Comparison of ENCODE assay signal across 16 cellular contexts in genomic region chr10:4319870-4320367, GRCh38.
DNase-seq lines count a peak whose midpoint lies in the region; ATAC-seq and TF ChIP-seq lines count a peak whose summit lies in the region.
"Had no signal": no experiment of that assay in that cellular context is flagged by ENCODE, and none has a peak within 500 bp of the region (broad histone marks: within the 10 kb centered on the region; RNA-seq: fewer than 3 reads in every experiment).

No MANE protein-coding gene starts in this region.

- no peaks in the 10 kb centered on the region for H3K27me3 Mint-ChIP-seq in activated naive CD4-positive, alpha-beta T cell treated with anti-CD3 and anti-CD28 coated beads for 36 hours (ENCODE audit: low read depth)

- no peak overlapping the region for H3K14ac ChIP-seq in IMR-90 (replicated peaks; ENCODE audit: low read depth, low read length)

- DNase-seq in IMR-90 (no peak), Panc1 (ENCODE audit: low read depth, low spot score) (no peak), osteoblast (ENCODE audit: insufficient read length, low spot score, missing footprints) (no peak), NCI-H1048 (lab: John Stamatoyannopoulos, UW) (no peak)
- DNase-seq in activated naive CD4-positive, alpha-beta T cell treated with anti-CD3 and anti-CD28 coated beads for 36 hours, result no peak
- DNase-seq: C1 segment of cervical spinal cord, Calu3, COR-L47, DMS53, DMS79 treated with DMSO at 0.1 percent for 48 hours, GM23248, H9 had no signal

- no peak overlapping the region for H2BK15ac ChIP-seq in IMR-90 (ENCODE audit: low read depth, low read length)

- no peaks in the 10 kb centered on the region for H3K27me3 ChIP-seq in IMR-90 (ENCODE audit: control insufficient read depth, insufficient read depth, low read length)
- no peaks in the 10 kb centered on the region for H3K27me3 ChIP-seq in Panc1 (ENCODE audit: control insufficient read depth, insufficient read depth, low read length)
- H3K27me3 ChIP-seq in osteoblast (ENCODE audit: insufficient read depth, low read length), result no peaks in the 10 kb centered on the region

- WGBS in IMR-90 (ENCODE audit: extremely low coverage in 2 of 2, insufficient read length in 1 of 2), 2 experiments, result 92% methylated on average over 2 of the region's 8 CpGs; no CpG with 5 or more reads in 1 of the 2 experiments

- H3K9me3 Mint-ChIP-seq in activated naive CD4-positive, alpha-beta T cell treated with anti-CD3 and anti-CD28 coated beads for 36 hours, result no peaks in the 10 kb centered on the region
- H3K9me3 Mint-ChIP-seq: CD4-positive, alpha-beta memory T cell; H9 had no signal

- H3K27ac Mint-ChIP-seq in activated naive CD4-positive, alpha-beta T cell treated with anti-CD3 and anti-CD28 coated beads for 36 hours, result no peak overlapping the region
- H3K27ac Mint-ChIP-seq: CD4-positive, alpha-beta memory T cell; H9 had no signal

- H4K91ac ChIP-seq in IMR-90 (ENCODE audit: insufficient read depth, low read depth, low read length), result no peak overlapping the region

- intact Hi-C loops in IMR-90 (cut with micrococcal nuclease) (no loop called here), Panc1 (cut with micrococcal nuclease; ENCODE audit: unreplicated experiment) (no loop called here)
- intact Hi-C loops in activated naive CD4-positive, alpha-beta T cell treated with anti-CD3 and anti-CD28 coated beads for 36 hours (cut with micrococcal nuclease), result no loop called here

- no peak overlapping the region for H2BK120ac ChIP-seq in IMR-90 (ENCODE audit: low read depth, low read length)

- no peaks in the 10 kb centered on the region for H3K79me1 ChIP-seq in IMR-90 (ENCODE audit: low read depth in 1 of 2, low read length in 2 of 2)

- H3K79me2 ChIP-seq in osteoblast (ENCODE audit: insufficient read depth, low read length), result no peaks in the 10 kb centered on the region

- CTCF ChIA-PET in IMR-90 (lab: Yijun Ruan, JAX), result no interaction called here
- CTCF ChIA-PET in Panc1 (lab: Charles Lee), result no interaction called here
- CTCF ChIA-PET in activated naive CD4-positive, alpha-beta T cell treated with anti-CD3 and anti-CD28 coated beads for 36 hours (lab: Charles Lee), result no interaction called here

- ATAC-seq in IMR-90 (ENCODE audit: low read depth), result no peak
- ATAC-seq in Panc1, result no peak
- ATAC-seq in HG02571 (IDR thresholded peaks at IDR 0.05; ENCODE audit: unreplicated experiment), result no peak
- ATAC-seq in HG02970 (IDR thresholded peaks at IDR 0.05; ENCODE audit: low FRiP score, unreplicated experiment), result no peak
- ATAC-seq: HCT116 had no signal

- H3K4me2 ChIP-seq in IMR-90 (ENCODE audit: low read depth, low read length) (no peak overlapping the region), osteoblast (ENCODE audit: insufficient read depth, low read length) (no peak overlapping the region)

- no peaks in the 10 kb centered on the region for H3K36me3 Mint-ChIP-seq in activated naive CD4-positive, alpha-beta T cell treated with anti-CD3 and anti-CD28 coated beads for 36 hours (ENCODE audit: low read depth)
- H3K36me3 Mint-ChIP-seq: CD4-positive, alpha-beta memory T cell had no signal

- H3K56ac ChIP-seq in IMR-90 (ENCODE audit: extremely low read depth, insufficient read depth, low read length), result no peak overlapping the region

- TF ChIP-seq RAD21 in IMR-90 (IDR thresholded peaks at IDR 0.05; ENCODE audit: low read length), result no peak

- H2AK5ac ChIP-seq in IMR-90 (ENCODE audit: low read depth, low read length), result no peak overlapping the region

- H3K36me3 ChIP-seq in IMR-90 (ENCODE audit: control insufficient read depth, insufficient read depth, low read length) (no peaks in the 10 kb centered on the region), Panc1 (ENCODE audit: control insufficient read depth, insufficient read depth, low read length) (no peaks in the 10 kb centered on the region), osteoblast (ENCODE audit: insufficient read depth, low read length) (no peaks in the 10 kb centered on the region)

- dilution Hi-C loops in IMR-90 (cut with HindIII; ENCODE audit: low sequenced_read_pairs, unreplicated experiment), result no loop called here

- no peak overlapping the region for H2BK20ac ChIP-seq in IMR-90 (ENCODE audit: low read depth, low read length)

- H3K23ac ChIP-seq in IMR-90 (ENCODE audit: low read depth, low read length), result no peak overlapping the region

- no peak overlapping the region for H2AK9ac ChIP-seq in IMR-90 (replicated peaks; ENCODE audit: low read depth, low read length, poor library complexity)

- H3K18ac ChIP-seq in IMR-90 (ENCODE audit: low read depth, low read length), result no peak overlapping the region

- no peaks in the 10 kb centered on the region for H3K4me1 ChIP-seq in IMR-90 (ENCODE audit: control insufficient read depth, insufficient read depth, low read length)
- H3K4me1 ChIP-seq in Panc1 (ENCODE audit: control insufficient read depth, insufficient read depth, low read length), result peaks cover 9% of the 10 kb centered on the region
- H3K4me1 ChIP-seq in osteoblast (ENCODE audit: insufficient read depth, low read length), result peaks cover 17% of the 10 kb centered on the region

- H3K4me1 Mint-ChIP-seq in activated naive CD4-positive, alpha-beta T cell treated with anti-CD3 and anti-CD28 coated beads for 36 hours (ENCODE audit: low read depth), result no peaks in the 10 kb centered on the region
- H3K4me1 Mint-ChIP-seq: CD4-positive, alpha-beta memory T cell; H9 had no signal

- H3K4ac ChIP-seq in IMR-90 (ENCODE audit: low read depth, low read length), result no peak overlapping the region

- no peaks in the 10 kb centered on the region for H3K9me3 ChIP-seq in IMR-90 (ENCODE audit: control insufficient read depth, insufficient read depth, low read length)
- peaks cover 15% of the 10 kb centered on the region for H3K9me3 ChIP-seq in Panc1 (ENCODE audit: control insufficient read depth, insufficient read depth, low read depth, low read length)
- H3K9me3 ChIP-seq in osteoblast (ENCODE audit: low read depth, low read length), result no peaks in the 10 kb centered on the region

- BruUV-seq in IMR-90 (replicated peaks; lab: Mats Ljungman, UMichigan) (no TSS peak), Panc1 (replicated peaks; lab: Mats Ljungman, UMichigan) (no TSS peak)

- H3K27ac ChIP-seq in IMR-90 (ENCODE audit: insufficient read depth, low read length) (no peak overlapping the region), Panc1 (ENCODE audit: low read length) (peak overlapping the region; percentile 74; the same call in 1 of the 2 replicates), osteoblast (ENCODE audit: low read depth, low read length) (no peak overlapping the region)
- H3K27ac ChIP-seq: GM23248 had no signal

- no peak overlapping the region for H4K5ac ChIP-seq in IMR-90 (ENCODE audit: low read depth, low read length)

- TF ChIP-seq CTCF in IMR-90 (conservative IDR thresholded peaks at IDR 0.05; ENCODE audit: low read depth, low read length) (no peak), Panc1 (IDR thresholded peaks at IDR 0.05) (no peak), osteoblast (IDR thresholded peaks at IDR 0.05; ENCODE audit: extremely low read depth, low read depth, low read length) (no peak)

- H4K20me1 ChIP-seq in IMR-90 (ENCODE audit: insufficient read depth, low read length), result no peaks in the 10 kb centered on the region
- no peaks in the 10 kb centered on the region for H4K20me1 ChIP-seq in osteoblast (ENCODE audit: insufficient read depth, low read length)

- no peak overlapping the region for H3K4me3 Mint-ChIP-seq in activated naive CD4-positive, alpha-beta T cell treated with anti-CD3 and anti-CD28 coated beads for 36 hours
- H3K4me3 Mint-ChIP-seq: CD4-positive, alpha-beta memory T cell; H9 had no signal

- H3K4me3 ChIP-seq in IMR-90 (ENCODE audit: insufficient read depth, low read depth, low read length), result no peak overlapping the region
- no peak overlapping the region for H3K4me3 ChIP-seq in Panc1 (ENCODE audit: low read depth in 2 of 2, low read length in 2 of 2)
- H3K4me3 ChIP-seq in osteoblast (ENCODE audit: insufficient read depth, low read length), result no peak overlapping the region
- H3K4me3 ChIP-seq: GM23248 had no signal

- no peak overlapping the region for H2BK5ac ChIP-seq in IMR-90 (ENCODE audit: low read depth, low read length, poor library complexity, severe bottlenecking)

- no peak overlapping the region for H4K8ac ChIP-seq in IMR-90 (ENCODE audit: low read depth in 2 of 2, low read length in 2 of 2)

- H3K9me1 ChIP-seq in IMR-90 (ENCODE audit: insufficient read depth, low read length), result no peaks in the 10 kb centered on the region; the same call in 1 of the 2 replicates

- POLR2A ChIA-PET in IMR-90 (lab: Charles Lee; ENCODE audit: unreplicated experiment) (no interaction called here), Panc1 (lab: Charles Lee) (no interaction called here)

- H3K9ac ChIP-seq in IMR-90 (ENCODE audit: low read depth, low read length), result no peak overlapping the region
- H3K9ac ChIP-seq: GM23248 had no signal

- peak overlapping the region; percentile 26 for H2AFZ ChIP-seq in IMR-90 (replicated peaks; ENCODE audit: low read length, poor library complexity)
- peak overlapping the region; percentile 18 for H2AFZ ChIP-seq in osteoblast (ENCODE audit: low read length)
- H2AFZ ChIP-seq: GM23248 had no signal

- in situ Hi-C loops in IMR-90 (cut with MboI; ENCODE audit: low sequenced_read_pairs) (no loop called here), Panc1 (cut with HindIII; ENCODE audit: low pct_unique_long_range_greater_than_20kb, low sequenced_read_pairs) (no loop called here)

- TF ChIP-seq POLR2A in IMR-90 (IDR thresholded peaks at IDR 0.05; ENCODE audit: low read depth, low read length), result no peak

TF ChIP-seq in IMR-90, 13 proteins besides CTCF, POLR2A, EP300 and RAD21 (continues in another document):
- TF ChIP-seq FOS (IDR thresholded peaks at IDR 0.05; ENCODE audit: low read depth, low read length) (no peak), RCOR1 (IDR thresholded peaks at IDR 0.05; ENCODE audit: insufficient replicate concordance, low read length) (no peak), RFX5 (IDR thresholded peaks at IDR 0.05; ENCODE audit: low read depth, low read length) (no peak), CHD1 (IDR thresholded peaks at IDR 0.05; ENCODE audit: low read depth, low read length) (no peak), MAZ (IDR thresholded peaks at IDR 0.05; ENCODE audit: borderline replicate concordance, low read depth, low read length) (no peak), MAFK (IDR thresholded peaks at IDR 0.05; ENCODE audit: low read depth, low read length) (no peak), USF2 (IDR thresholded peaks at IDR 0.05; ENCODE audit: low read depth, low read length) (no peak), BHLHE40 (IDR thresholded peaks at IDR 0.05; ENCODE audit: low read depth, low read length) (no peak), CEBPB (IDR thresholded peaks at IDR 0.05; ENCODE audit: low read depth, low read length) (no peak), SMC3 (IDR thresholded peaks at IDR 0.05; ENCODE audit: low read depth, low read length) (no peak)
